10 cellular contexts compared by ENCODE assay signal in genomic region chr2:42844901-42845685, GRCh38. TPM values are rescaled to one million over a fixed set of nuclear protein-coding genes. Genes with fewer than 3 reads are reported as not detected.
DNase-seq lines count a peak whose midpoint lies in the region; ATAC-seq and FAIRE-seq lines count a peak whose summit lies in the region.
"Had no signal": no experiment of that assay in that cellular context is flagged by ENCODE, and none has a peak within 500 bp of the region (broad histone marks: within the 10 kb centered on the region; RNA-seq: fewer than 3 reads in every experiment).

No MANE protein-coding gene starts in this region.

- H3K9ac ChIP-seq in BLaER1, result no peak overlapping the region
- H3K9ac ChIP-seq in rectal smooth muscle tissue (ENCODE audit: low read length), result no peak overlapping the region

- H3K27ac ChIP-seq in BLaER1, result 0 out of 2 replicates have a peak overlapping the region, but pooled peaks have one; percentile 7
- H3K27ac ChIP-seq in SJSA1, result peak overlapping the region; percentile 68
- peak overlapping the region; percentile 55 for H3K27ac ChIP-seq in rectal smooth muscle tissue (ENCODE audit: low read depth, low read length)

- H3K9me3 ChIP-seq in BLaER1, result no peaks in the 10 kb centered on the region
- H3K9me3 ChIP-seq in SJSA1 (replicated peaks), result no peaks in the 10 kb centered on the region

- no peaks in the 10 kb centered on the region for H4K20me1 ChIP-seq in BLaER1

- H3K4me2 ChIP-seq in BLaER1, result peak overlapping the region; percentile 53

- H3K27me3 ChIP-seq in BLaER1 (no peaks in the 10 kb centered on the region), SJSA1 (replicated peaks) (no peaks in the 10 kb centered on the region), rectal smooth muscle tissue (ENCODE audit: control insufficient read depth, insufficient read depth, low read length) (no peaks in the 10 kb centered on the region)

- DNase-seq in SJSA1 (ENCODE audit: low read depth in 1 of 2, low spot score in 2 of 2) (peak; percentile 86 to 96), Right ventricle myocardium superior (peak; percentile 61), HT-29 (ENCODE audit: low spot score) (no peak), activated gamma-delta T cell treated with Interleukin-2 at 50 U/mL for 16 hours (no peak), GM19239 (ENCODE audit: insufficient read length, low spot score) (no peak)
- DNase-seq: Kasumi-1 had no signal

- no peaks in the 10 kb centered on the region for H3K36me3 ChIP-seq in BLaER1
- H3K36me3 ChIP-seq in SJSA1, result no peaks in the 10 kb centered on the region
- no peaks in the 10 kb centered on the region for H3K36me3 ChIP-seq in rectal smooth muscle tissue (ENCODE audit: control insufficient read depth, insufficient read depth, low read length)

- no peak for FAIRE-seq in GM19239 (lab: Jason Lieb, UNC)
- FAIRE-seq: islet of Langerhans had no signal

- H3K4me1 ChIP-seq in BLaER1, result peaks cover 42% of the 10 kb centered on the region
- peaks cover 34% of the 10 kb centered on the region for H3K4me1 ChIP-seq in SJSA1 (replicated peaks)
- H3K4me1 ChIP-seq in rectal smooth muscle tissue (ENCODE audit: control insufficient read depth, insufficient read depth, low read length), result peaks cover 21% of the 10 kb centered on the region

- ATAC-seq in Right ventricle myocardium superior (ENCODE audit: poor library complexity) (peak; percentile 40), GM18870 (IDR thresholded peaks at IDR 0.05; ENCODE audit: unreplicated experiment) (no peak)

- H3K4me3 ChIP-seq in BLaER1, result no peak overlapping the region
- H3K4me3 ChIP-seq in SJSA1, result no peak overlapping the region
- peak overlapping the region; percentile 12 for H3K4me3 ChIP-seq in rectal smooth muscle tissue (ENCODE audit: low read length)

- intact Hi-C loops in Right ventricle myocardium superior (cut with DNase I), result no loop called here

RNA-seq across cellular contexts. Expression of gene HAAO, which starts 52.7 kb away (rescaled TPM):
- total RNA-seq in SJSA1 (2014; rRNA removed; shearing (Covaris generic)), result not detected in 2 replicates
- 2.3 TPM for total RNA-seq in Right ventricle myocardium superior
- not detected in 2 replicates for total RNA-seq in HT-29 (2014; rRNA removed; shearing (Covaris generic))

Comparison
In these comparisons a context has a peak if more than half of its experiments do, and no peak if none do; other contexts are left out.
1. H3K27ac ChIP-seq: peak in every context shown above with its lines; median percentile 68 in SJSA1; 55 in rectal smooth muscle tissue; 7 in BLaER1.
2. DNase-seq: peak in SJSA1 (2 of 2) and Right ventricle myocardium superior (single experiment); none in HT-29 (single experiment), activated gamma-delta T cell treated with Interleukin-2 at 50 U/mL for 16 hours (single experiment) and GM19239 (single experiment).